In the genomic region with DNA sequence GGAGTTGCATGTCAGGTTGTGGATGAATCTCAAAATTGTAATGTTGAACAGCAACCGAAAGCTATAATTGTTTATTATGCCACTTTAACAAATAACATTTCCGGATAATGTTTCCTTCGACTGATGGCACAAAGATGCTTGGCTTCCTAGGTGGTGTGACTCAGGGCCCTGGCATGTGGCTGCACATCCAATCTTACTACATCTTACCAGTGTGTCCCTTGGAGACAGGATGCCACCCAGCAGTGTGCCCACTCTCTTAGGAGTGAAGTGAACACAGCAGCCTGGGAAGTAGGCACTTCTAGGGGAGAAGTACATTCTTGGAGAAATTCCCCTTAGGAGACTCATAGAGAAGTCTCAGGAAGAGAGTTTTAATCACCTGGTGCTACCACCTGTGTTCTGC, we compare ENCODE assay signal across 40 cellular contexts. TPM values are rescaled to one million over a fixed set of nuclear protein-coding genes. Genes with fewer than 3 reads are reported as not detected.
"Had no signal": no experiment of that assay in that cellular context is flagged by ENCODE, and none has a peak within 500 bp of the region (broad histone marks: within the 10 kb centered on the region; RNA-seq: fewer than 3 reads in every experiment).

No MANE protein-coding gene starts in this region.

- H3K4me3 ChIP-seq: ascending aorta, cardiac muscle cell, colonic mucosa, dorsolateral prefrontal cortex, gastroesophageal sphincter, hepatocyte, ovary, tibial artery, upper lobe of right lung had no signal

- H3K79me2 ChIP-seq: hepatocyte had no signal

- H3K4me2 ChIP-seq: hepatocyte had no signal

- H3K27ac Mint-ChIP-seq: activated CD4-positive, alpha-beta memory T cell treated with anti-CD3 and anti-CD28 coated beads for 36 hours; activated CD4-positive, alpha-beta T cell treated with anti-CD3 and anti-CD28 coated beads, Interleukin-2, amount 10 ng/mL, durations not matched to agents 24 days and 14 days; activated naive CD4-positive, alpha-beta T cell treated with anti-CD3 and anti-CD28 coated beads, Interleukin-2, amount 10 ng/mL, durations not matched to agents 7 days and 5 days; activated naive CD8-positive, alpha-beta T cell treated with anti-CD3 and anti-CD28 coated beads, Interleukin-2, amount 10 ng/mL, durations not matched to agents 7 days and 5 days; brain; mesothelial cell of epicardium; naive B cell; nephron progenitor cell; progenitor cell of endocrine pancreas; stimulated activated memory B cell treated with anti-CD40 and anti-IgM and Interleukin-4, amounts not matched to agents 10 μg/mL and 1 μg/mL and 100 μg/mL, for 72 hours; stimulated activated naive CD8-positive, alpha-beta T cell treated with anti-CD3 and anti-CD28 coated beads, Interleukin-15, amount 100 ng/mL, for 72 hours; T-helper 1 cell treated with Interleukin-12 subunit alpha and Interleukin-12 subunit beta and Interleukin-4 antibody, amounts not matched to agents 30 μg/mL and 1 μg/mL, for 36 hours had no signal

- DNase-seq: activated CD4-positive, alpha-beta memory T cell treated with anti-CD3 and anti-CD28 coated beads for 36 hours; activated CD4-positive, alpha-beta T cell treated with anti-CD3 and anti-CD28 coated beads, Interleukin-2, amount 10 ng/mL, durations not matched to agents 24 days and 14 days; activated CD4-positive, CD25-positive, alpha-beta regulatory T cell treated with anti-CD3 and anti-CD28 coated beads, Interleukin-2, amount 50 U/mL, for 72 hours; activated CD8-positive, alpha-beta memory T cell treated with anti-CD3 and anti-CD28 coated beads, Interleukin-2, amount 50 U/mL, for 4 hours; activated gamma-delta T cell; activated naive CD4-positive, alpha-beta T cell treated with anti-CD3 and anti-CD28 coated beads, Interleukin-2, amount 10 ng/mL, durations not matched to agents 7 days and 5 days; activated naive CD8-positive, alpha-beta T cell treated with anti-CD3 and anti-CD28 coated beads, Interleukin-2, amount 10 ng/mL, durations not matched to agents 7 days and 5 days; activated T-cell treated with anti-CD3 and anti-CD28 coated beads, Interleukin-2, amount 50 U/mL, for 1 hour; cerebellar nuclear complex; colonic mucosa; dorsolateral prefrontal cortex; effector memory CD4-positive, alpha-beta T cell; erythroblast; kidney; naive B cell; nephron progenitor cell; ovary; retina; small intestine; stimulated activated CD4-positive, alpha-beta T cell treated with anti-CD3 and anti-CD28 coated beads, Interleukin-4, amount 100 ng/mL, for 4 hours; stimulated activated CD8-positive, alpha-beta memory T cell treated with anti-CD3 and anti-CD28 coated beads, Interleukin-4, amount 100 ng/mL, for 48 hours; stimulated activated naive CD8-positive, alpha-beta T cell treated with anti-CD3 and anti-CD28 coated beads, Interleukin-15, amount 100 ng/mL, for 72 hours; T-helper 9 cell; tibial artery; upper lobe of right lung had no signal

- H2AFZ ChIP-seq: hepatocyte had no signal

- H3K4me1 Mint-ChIP-seq: activated CD4-positive, alpha-beta T cell treated with anti-CD3 and anti-CD28 coated beads, Interleukin-2, amount 10 ng/mL, durations not matched to agents 24 days and 14 days; activated naive CD4-positive, alpha-beta T cell treated with anti-CD3 and anti-CD28 coated beads, Interleukin-2, amount 10 ng/mL, durations not matched to agents 7 days and 5 days; activated naive CD8-positive, alpha-beta T cell treated with anti-CD3 and anti-CD28 coated beads, Interleukin-2, amount 10 ng/mL, durations not matched to agents 7 days and 5 days; brain; mesothelial cell of epicardium; naive B cell; nephron progenitor cell; stimulated activated memory B cell treated with anti-CD40 and anti-IgM and Interleukin-4, amounts not matched to agents 10 μg/mL and 1 μg/mL and 100 μg/mL, for 72 hours; stimulated activated naive CD8-positive, alpha-beta T cell treated with anti-CD3 and anti-CD28 coated beads, Interleukin-15, amount 100 ng/mL, for 72 hours had no signal

- ATAC-seq: gastroesophageal sphincter; sciatic nerve; stimulated activated naive CD8-positive, alpha-beta T cell treated with anti-CD3 and anti-CD28 coated beads, Interleukin-15, amount 100 ng/mL, for 72 hours; upper lobe of right lung had no signal

- H3K36me3 ChIP-seq: ascending aorta, cardiac muscle cell, colonic mucosa, gastroesophageal sphincter, neutrophil, ovary, tibial artery, upper lobe of right lung had no signal

- H3K9me3 Mint-ChIP-seq: activated CD4-positive, alpha-beta memory T cell treated with anti-CD3 and anti-CD28 coated beads for 36 hours; activated CD4-positive, alpha-beta T cell treated with anti-CD3 and anti-CD28 coated beads, Interleukin-2, amount 10 ng/mL, durations not matched to agents 24 days and 14 days; activated naive CD4-positive, alpha-beta T cell treated with anti-CD3 and anti-CD28 coated beads, Interleukin-2, amount 10 ng/mL, durations not matched to agents 7 days and 5 days; activated naive CD8-positive, alpha-beta T cell treated with anti-CD3 and anti-CD28 coated beads, Interleukin-2, amount 10 ng/mL, durations not matched to agents 7 days and 5 days; stimulated activated naive CD8-positive, alpha-beta T cell treated with anti-CD3 and anti-CD28 coated beads, Interleukin-15, amount 100 ng/mL, for 72 hours; T-helper 1 cell treated with Interleukin-12 subunit alpha and Interleukin-12 subunit beta and Interleukin-4 antibody, amounts not matched to agents 30 μg/mL and 1 μg/mL, for 36 hours had no signal

- H3K27me3 Mint-ChIP-seq: activated CD4-positive, alpha-beta T cell treated with anti-CD3 and anti-CD28 coated beads, Interleukin-2, amount 10 ng/mL, durations not matched to agents 24 days and 14 days; activated naive CD4-positive, alpha-beta T cell treated with anti-CD3 and anti-CD28 coated beads, Interleukin-2, amount 10 ng/mL, durations not matched to agents 7 days and 5 days; activated naive CD8-positive, alpha-beta T cell treated with anti-CD3 and anti-CD28 coated beads, Interleukin-2, amount 10 ng/mL, durations not matched to agents 7 days and 5 days had no signal

- H3K27ac ChIP-seq: ascending aorta, cardiac muscle cell, colonic mucosa, dorsolateral prefrontal cortex, gastroesophageal sphincter, hepatocyte, neutrophil, ovary, tibial artery, upper lobe of right lung had no signal

- H3K27me3 ChIP-seq: ascending aorta, colonic mucosa, hepatocyte, neutrophil, ovary, upper lobe of right lung had no signal

- H3K36me3 Mint-ChIP-seq: activated CD4-positive, alpha-beta memory T cell treated with anti-CD3 and anti-CD28 coated beads for 36 hours; activated naive CD4-positive, alpha-beta T cell treated with anti-CD3 and anti-CD28 coated beads, Interleukin-2, amount 10 ng/mL, durations not matched to agents 7 days and 5 days; activated naive CD8-positive, alpha-beta T cell treated with anti-CD3 and anti-CD28 coated beads, Interleukin-2, amount 10 ng/mL, durations not matched to agents 7 days and 5 days; brain; mesothelial cell of epicardium; naive B cell; stimulated activated memory B cell treated with anti-CD40 and anti-IgM and Interleukin-4, amounts not matched to agents 10 μg/mL and 1 μg/mL and 100 μg/mL, for 72 hours had no signal

- H3K9me3 ChIP-seq: ascending aorta, colonic mucosa, neutrophil, ovary, tibial artery, upper lobe of right lung had no signal

- H3K4me3 Mint-ChIP-seq: activated CD4-positive, alpha-beta memory T cell treated with anti-CD3 and anti-CD28 coated beads for 36 hours; activated CD4-positive, alpha-beta T cell treated with anti-CD3 and anti-CD28 coated beads, Interleukin-2, amount 10 ng/mL, durations not matched to agents 24 days and 14 days; activated naive CD4-positive, alpha-beta T cell treated with anti-CD3 and anti-CD28 coated beads, Interleukin-2, amount 10 ng/mL, durations not matched to agents 7 days and 5 days; activated naive CD8-positive, alpha-beta T cell treated with anti-CD3 and anti-CD28 coated beads, Interleukin-2, amount 10 ng/mL, durations not matched to agents 7 days and 5 days; brain; mesothelial cell of epicardium; naive B cell; nephron progenitor cell; stimulated activated memory B cell treated with anti-CD40 and anti-IgM and Interleukin-4, amounts not matched to agents 10 μg/mL and 1 μg/mL and 100 μg/mL, for 72 hours; stimulated activated naive CD8-positive, alpha-beta T cell treated with anti-CD3 and anti-CD28 coated beads, Interleukin-15, amount 100 ng/mL, for 72 hours; T-helper 1 cell treated with Interleukin-12 subunit alpha and Interleukin-12 subunit beta and Interleukin-4 antibody, amounts not matched to agents 30 μg/mL and 1 μg/mL, for 36 hours had no signal

- H3K4me1 ChIP-seq: ascending aorta, colonic mucosa, gastroesophageal sphincter, tibial artery, upper lobe of right lung had no signal

RNA-seq across cellular contexts. Expression of gene GPR26, which starts 33.0 kb away (rescaled TPM):
- total RNA-seq: activated CD4-positive, alpha-beta memory T cell treated with anti-CD3 and anti-CD28 coated beads for 36 hours; activated CD4-positive, alpha-beta T cell treated with anti-CD3 and anti-CD28 coated beads, Interleukin-2, amount 10 ng/mL, durations not matched to agents 24 days and 14 days; activated CD8-positive, alpha-beta memory T cell treated with anti-CD3 and anti-CD28 coated beads for 36 hours; activated naive CD8-positive, alpha-beta T cell treated with anti-CD3 and anti-CD28 coated beads, Interleukin-2, amount 10 ng/mL, durations not matched to agents 7 days and 5 days; ascending aorta; cardiac muscle cell; colonic mucosa; fibroblast of lung; fibroblast of villous mesenchyme; hepatocyte; kidney; lower leg skin; mesothelial cell of epicardium; ovary; progenitor cell of endocrine pancreas; sciatic nerve; upper lobe of right lung had no signal
- polyA plus RNA-seq: cardiac muscle cell, fibroblast of lung, hepatocyte, ovary, small intestine had no signal
